26 cellular contexts compared by ENCODE assay signal in genomic region chr10:131640045-131640644, GRCh38.
"Had no signal": no experiment of that assay in that cellular context is flagged by ENCODE, and none has a peak within 500 bp of the region (broad histone marks: within the 10 kb centered on the region; RNA-seq: fewer than 3 reads in every experiment).

No MANE protein-coding gene starts in this region.

- H3K36me3 ChIP-seq: esophagus squamous epithelium, gastrocnemius medialis, heart right ventricle, left lung, lower lobe of right lung had no signal

- H3K4me3 ChIP-seq: coronary artery, dorsolateral prefrontal cortex, esophagus squamous epithelium, gastrocnemius medialis, heart right ventricle, left lung, lower lobe of right lung, mucosa of descending colon had no signal

- H3K36me3 Mint-ChIP-seq: immature natural killer cell, mesothelial cell of epicardium, naive B cell had no signal

- DNase-seq: dermis blood vessel endothelial cell; dorsolateral prefrontal cortex; effector CD8-positive, alpha-beta T cell; effector memory CD8-positive, alpha-beta T cell; endodermal cell; erythroblast; esophagus squamous epithelium; foreskin fibroblast; gastrocnemius medialis; glutamatergic neuron; head of caudate nucleus; heart right ventricle; hypothalamus; immature natural killer cell; kidney; left cardiac atrium; left lung; left ventricle myocardium superior; lower lobe of right lung; mesenchymal stem cell; mucosa of descending colon; naive B cell had no signal

- H3K9me3 ChIP-seq: gastrocnemius medialis had no signal

- H3K4me1 ChIP-seq: esophagus squamous epithelium, gastrocnemius medialis, heart right ventricle, left lung, lower lobe of right lung had no signal

- H3K4me1 Mint-ChIP-seq: immature natural killer cell, mesothelial cell of epicardium had no signal

- H3K27ac Mint-ChIP-seq: effector memory CD8-positive, alpha-beta T cell; immature natural killer cell; mesothelial cell of epicardium; naive B cell had no signal

- H3K4me3 Mint-ChIP-seq: effector memory CD8-positive, alpha-beta T cell; endodermal cell; immature natural killer cell; mesothelial cell of epicardium had no signal

- H3K27ac ChIP-seq: coronary artery, dorsolateral prefrontal cortex, epithelial cell of prostate, esophagus squamous epithelium, gastrocnemius medialis, heart right ventricle, left lung, lower lobe of right lung had no signal

- ATAC-seq: effector memory CD8-positive, alpha-beta T cell; esophagus mucosa; gastrocnemius medialis; heart right ventricle; left cardiac atrium; left lung; left ventricle myocardium superior; lower lobe of right lung; mucosa of descending colon had no signal
